22 cellular contexts compared by ENCODE assay signal in the genomic region with DNA sequence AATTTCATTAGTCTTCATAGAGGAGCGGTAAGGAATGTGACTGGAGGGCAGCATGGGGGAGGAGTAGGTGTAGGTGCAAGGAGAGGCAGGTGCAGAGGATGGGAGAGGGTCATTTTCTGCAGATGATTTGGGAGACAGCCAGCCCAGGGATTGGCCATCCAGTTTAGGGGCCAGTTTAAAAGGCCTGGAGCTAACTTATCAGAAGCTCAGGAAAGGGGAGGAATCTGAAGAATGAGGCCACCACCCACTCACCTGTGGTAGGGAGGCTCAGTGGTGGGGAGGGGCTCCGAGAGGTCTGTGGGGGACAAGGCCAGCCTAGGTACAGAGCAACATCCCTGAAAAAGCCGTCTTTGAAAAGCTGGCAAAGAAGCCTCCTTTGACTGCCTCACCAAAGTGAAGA.
"Had no signal": no experiment of that assay in that cellular context is flagged by ENCODE, and none has a peak within 500 bp of the region (broad histone marks: within the 10 kb centered on the region; RNA-seq: fewer than 3 reads in every experiment).

No MANE protein-coding gene starts in this region.

- H3K79me2 ChIP-seq: hepatocyte, parathyroid adenoma had no signal

- H3K27ac Mint-ChIP-seq: memory B cell; nephron; stimulated activated memory B cell treated with anti-CD40 and anti-IgM and Interleukin-4, amounts not matched to agents 10 μg/mL and 1 μg/mL and 100 μg/mL, for 72 hours had no signal

- DNase-seq: effector CD8-positive, alpha-beta T cell; head of caudate nucleus; kidney glomerular epithelial cell; left lung; lower lobe of right lung; midbrain; occipital lobe; psoas muscle; retina; right lobe of liver; stimulated activated CD4-positive, alpha-beta T cell treated with anti-CD3 and anti-CD28 coated beads, Interleukin-4, amount 100 ng/mL, for 1 hour; stimulated activated CD8-positive, alpha-beta memory T cell treated with anti-CD3 and anti-CD28 coated beads, Interleukin-4, amount 100 ng/mL, for 48 hours; substantia nigra; transverse colon had no signal

- H3K27ac ChIP-seq: coronary artery, left lung, lower lobe of right lung, parathyroid adenoma, psoas muscle, right lobe of liver, stomach, thoracic aorta, transverse colon had no signal

- H3K9me3 Mint-ChIP-seq: memory B cell, nephron had no signal

- ATAC-seq: left lung; psoas muscle; stimulated activated memory B cell treated with anti-CD40 and anti-IgM and Interleukin-4, amounts not matched to agents 10 μg/mL and 1 μg/mL and 100 μg/mL, for 72 hours had no signal

- H3K4me3 ChIP-seq: coronary artery, hepatocyte, left lung, lower lobe of right lung, psoas muscle, right lobe of liver, stomach, thoracic aorta, transverse colon had no signal

- H3K27me3 ChIP-seq: hepatocyte, right lobe of liver, transverse colon had no signal

- H3K9me3 ChIP-seq: left lung, lower lobe of right lung, psoas muscle, right lobe of liver, stomach, thoracic aorta, transverse colon had no signal

- H3K36me3 Mint-ChIP-seq: memory B cell; stimulated activated memory B cell treated with anti-CD40 and anti-IgM and Interleukin-4, amounts not matched to agents 10 μg/mL and 1 μg/mL and 100 μg/mL, for 72 hours had no signal

- H3K4me1 ChIP-seq: left lung, lower lobe of right lung, parathyroid adenoma, psoas muscle, transverse colon had no signal

- H2AFZ ChIP-seq: hepatocyte, parathyroid adenoma had no signal

- H3K4me2 ChIP-seq: hepatocyte had no signal

- H3K9ac ChIP-seq: parathyroid adenoma had no signal

- H3K4me1 Mint-ChIP-seq: memory B cell; stimulated activated memory B cell treated with anti-CD40 and anti-IgM and Interleukin-4, amounts not matched to agents 10 μg/mL and 1 μg/mL and 100 μg/mL, for 72 hours had no signal

- H3K36me3 ChIP-seq: left lung, lower lobe of right lung, right lobe of liver, stomach, thoracic aorta, transverse colon had no signal

- H3K4me3 Mint-ChIP-seq: memory B cell; nephron; stimulated activated memory B cell treated with anti-CD40 and anti-IgM and Interleukin-4, amounts not matched to agents 10 μg/mL and 1 μg/mL and 100 μg/mL, for 72 hours had no signal
